Comparison of ENCODE assay signal across 10 cellular contexts in the genomic region with DNA sequence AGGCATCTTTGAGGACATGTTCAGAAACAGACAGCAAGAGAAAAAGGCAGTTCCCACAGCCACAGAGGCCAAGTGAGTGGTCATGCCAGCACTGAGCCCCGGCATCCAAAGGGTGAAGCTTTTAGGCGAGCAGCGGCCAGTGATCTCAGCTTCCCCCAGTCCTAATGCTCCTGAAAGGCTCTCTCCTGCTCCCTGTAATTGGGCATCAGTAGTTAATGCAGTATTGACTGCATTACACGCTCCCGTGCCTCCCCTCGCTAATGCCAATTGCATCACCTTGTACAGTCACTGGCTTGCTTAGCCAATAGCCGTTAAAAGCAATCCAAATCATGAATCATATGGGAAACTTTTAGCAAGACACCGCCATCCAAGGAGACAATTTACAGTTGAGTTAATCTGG. TPM values are rescaled to one million over a fixed set of nuclear protein-coding genes. Genes with fewer than 3 reads are reported as not detected.
DNase-seq lines count a peak whose midpoint lies in the region; ATAC-seq and TF ChIP-seq lines count a peak whose summit lies in the region.
"Had no signal": no experiment of that assay in that cellular context is flagged by ENCODE, and none has a peak within 500 bp of the region (broad histone marks: within the 10 kb centered on the region; RNA-seq: fewer than 3 reads in every experiment).

No MANE protein-coding gene starts in this region.

- H3K4me3 Mint-ChIP-seq in type B pancreatic cell = no peak overlapping the region

- no peaks in the 10 kb centered on the region for H3K36me3 Mint-ChIP-seq in type B pancreatic cell

- no peak overlapping the region for H3K27ac Mint-ChIP-seq in type B pancreatic cell

- DNase-seq in activated CD8-positive, alpha-beta memory T cell treated with anti-CD3 and anti-CD28 coated beads for 24 hours = peak; percentile 41
- DNase-seq in activated CD8-positive, alpha-beta memory T cell treated with anti-CD3 and anti-CD28 coated beads, Interleukin-2, amount 50 U/mL, for 48 hours = no peak
- DNase-seq in SIG-M5 treated with dmso at 0.1 percent for 504 hours (lab: John Stamatoyannopoulos, UW; ENCODE audit: unreplicated experiment) (peak; percentile 77), left ventricle myocardium inferior (no peak), type B pancreatic cell (ENCODE audit: extremely low spot score, unreplicated experiment) (peak; percentile 20)
- no peak for DNase-seq in activated T-cell treated with anti-CD3 and anti-CD28 coated beads, Interleukin-2, amount 50 U/mL, for 1 hour
- DNase-seq: activated naive CD4-positive, alpha-beta T cell treated with anti-CD3 and anti-CD28 coated beads, Interleukin-2, amount 50 U/mL, for 16 hours; erythroblast had no signal

- H3K27me3 Mint-ChIP-seq in type B pancreatic cell = peaks cover 57% of the 10 kb centered on the region

- TF ChIP-seq CTCF in left ventricle myocardium inferior (IDR thresholded peaks at IDR 0.05; ENCODE audit: borderline replicate concordance) = no peak
- no peak for TF ChIP-seq CTCF in type B pancreatic cell (conservative IDR thresholded peaks at IDR 0.05)

- intact Hi-C loops in left ventricle myocardium inferior (cut with micrococcal nuclease) = no loop called here

- peaks cover 4% of the 10 kb centered on the region for H3K4me1 Mint-ChIP-seq in type B pancreatic cell (ENCODE audit: unreplicated experiment)

- H3K36me3 ChIP-seq in left ventricle myocardium inferior = no peaks in the 10 kb centered on the region

- no peak for ATAC-seq in GM19023 (IDR thresholded peaks at IDR 0.05; ENCODE audit: unreplicated experiment)
- ATAC-seq in HG03280 (IDR thresholded peaks at IDR 0.05; ENCODE audit: unreplicated experiment) = no peak

- peak overlapping the region; percentile 27 for H3K27ac ChIP-seq in left ventricle myocardium inferior (replicated peaks)

- H3K4me1 ChIP-seq in left ventricle myocardium inferior = peaks cover 26% of the 10 kb centered on the region

- H3K9me3 Mint-ChIP-seq in type B pancreatic cell = no peaks in the 10 kb centered on the region

- no peaks in the 10 kb centered on the region for H3K9me3 ChIP-seq in left ventricle myocardium inferior (replicated peaks)

- H3K27me3 ChIP-seq in left ventricle myocardium inferior (ENCODE audit: low read depth) = peaks cover 42% of the 10 kb centered on the region

- H3K4me3 ChIP-seq in left ventricle myocardium inferior = peak overlapping the region; percentile 11

RNA-seq across cellular contexts. Expression of gene LMO1, which starts 4.9 kb away (rescaled TPM):
- 2.3 TPM for total RNA-seq in left ventricle myocardium inferior
- total RNA-seq in type B pancreatic cell (ENCODE audit: low replicate concordance) = 2.1 and 2.7 TPM in 2 replicates

Comparison
In these comparisons a context has a peak if more than half of its experiments do, and no peak if none do; other contexts are left out.
1. DNase-seq: peak in activated CD8-positive, alpha-beta memory T cell treated with anti-CD3 and anti-CD28 coated beads for 24 hours (single experiment), SIG-M5 treated with dmso at 0.1 percent for 504 hours (single experiment) and type B pancreatic cell (single experiment); none in activated CD8-positive, alpha-beta memory T cell treated with anti-CD3 and anti-CD28 coated beads, Interleukin-2, amount 50 U/mL, for 48 hours (single experiment), left ventricle myocardium inferior (single experiment) and activated T-cell treated with anti-CD3 and anti-CD28 coated beads, Interleukin-2, amount 50 U/mL, for 1 hour (single experiment).